In genomic region chr22:37745548-37746365, GRCh38 we compare ENCODE assay signal across 1 cellular context.
TF ChIP-seq lines count a peak whose summit lies in the region.

No MANE protein-coding gene starts in this region.

TF ChIP-seq in GM12878, 131 proteins besides CTCF, POLR2A, EP300 and RAD21 (continued from another document):
- TF ChIP-seq USF1 (IDR thresholded peaks at IDR 0.05; ENCODE audit: borderline replicate concordance, extremely low read length, insufficient read depth, low read depth, low read length) (no peak), PBX3 (IDR thresholded peaks at IDR 0.05; ENCODE audit: insufficient replicate concordance, low read depth, low read length) (peak; percentile 89), PAX8 (IDR thresholded peaks at IDR 0.05) (no peak), RB1 (IDR thresholded peaks at IDR 0.05; ENCODE audit: borderline replicate concordance) (no peak), EED (IDR thresholded peaks at IDR 0.05; ENCODE audit: low read depth) (no peak), HCFC1 (IDR thresholded peaks at IDR 0.05; ENCODE audit: low read length) (no peak), JUNB (IDR thresholded peaks at IDR 0.05) (no peak), WRNIP1 (IDR thresholded peaks at IDR 0.05; ENCODE audit: borderline replicate concordance, low read depth, low read length) (no peak)
